Comparison of ENCODE assay signal across 9 cellular contexts in genomic region chr11:68127791-68128681, GRCh38. TPM values are rescaled to one million over a fixed set of nuclear protein-coding genes. Genes with fewer than 3 reads are reported as not detected.
DNase-seq lines count a peak whose midpoint lies in the region; ATAC-seq and TF ChIP-seq lines count a peak whose summit lies in the region.
"Had no signal": no experiment of that assay in that cellular context is flagged by ENCODE, and none has a peak within 500 bp of the region (broad histone marks: within the 10 kb centered on the region; RNA-seq: fewer than 3 reads in every experiment).

No MANE protein-coding gene starts in this region.

- H3K9me3 ChIP-seq in heart right ventricle: peaks cover 0 to 8% (median 0%) of the 10 kb centered on the region in 11 donors
- no peaks in the 10 kb centered on the region for H3K9me3 ChIP-seq in CD8-positive, alpha-beta memory T cell (ENCODE audit: low read length)

- no peak overlapping the region for H3K27ac Mint-ChIP-seq in osteocyte (ENCODE audit: unreplicated experiment)
- no peak overlapping the region for H3K27ac Mint-ChIP-seq in activated CD4-positive, alpha-beta memory T cell treated with anti-CD3 and anti-CD28 coated beads for 36 hours
- H3K27ac Mint-ChIP-seq in CD8-positive, alpha-beta memory T cell: no peak overlapping the region

- no peaks in the 10 kb centered on the region for H3K36me3 ChIP-seq in heart right ventricle
- no peaks in the 10 kb centered on the region for H3K36me3 ChIP-seq in CD8-positive, alpha-beta memory T cell (ENCODE audit: insufficient read depth, low read length)

- CTCF ChIA-PET in activated CD4-positive, alpha-beta memory T cell treated with anti-CD3 and anti-CD28 coated beads for 36 hours (lab: Charles Lee): no interaction called here
- CTCF ChIA-PET in CD8-positive, alpha-beta memory T cell (lab: Charles Lee): no interaction called here

- H3K27ac ChIP-seq in VCaP (peak overlapping the region; percentile 92), heart right ventricle (peak overlapping the region in 9 of 10 donors; percentile 32 to 75 (median 61))
- H3K27ac ChIP-seq in CD8-positive, alpha-beta memory T cell (ENCODE audit: low read depth, low read length): no peak overlapping the region

- H3K9me3 Mint-ChIP-seq in osteocyte (ENCODE audit: unreplicated experiment): no peaks in the 10 kb centered on the region
- H3K9me3 Mint-ChIP-seq in activated CD4-positive, alpha-beta memory T cell treated with anti-CD3 and anti-CD28 coated beads for 36 hours: peaks cover 11% of the 10 kb centered on the region
- H3K9me3 Mint-ChIP-seq in CD8-positive, alpha-beta memory T cell: peaks cover 0 to 8% (median 7%) of the 10 kb centered on the region in 5 donors

- ATAC-seq in heart right ventricle: peak; percentile 79 to 88 (median 84)

- peaks cover 0 to 23% (median 11%) of the 10 kb centered on the region in 9 donors for H3K4me1 ChIP-seq in heart right ventricle
- H3K4me1 ChIP-seq in CD8-positive, alpha-beta memory T cell (ENCODE audit: insufficient read depth, low read length): no peaks in the 10 kb centered on the region

- POLR2A ChIA-PET in activated CD4-positive, alpha-beta memory T cell treated with anti-CD3 and anti-CD28 coated beads for 36 hours (lab: Charles Lee): no interaction called here
- POLR2A ChIA-PET in CD8-positive, alpha-beta memory T cell (lab: Charles Lee): no interaction called here

- peak overlapping the region; percentile 68 for H3K4me3 Mint-ChIP-seq in osteocyte (ENCODE audit: unreplicated experiment)
- no peak overlapping the region for H3K4me3 Mint-ChIP-seq in activated CD4-positive, alpha-beta memory T cell treated with anti-CD3 and anti-CD28 coated beads for 36 hours
- H3K4me3 Mint-ChIP-seq in CD8-positive, alpha-beta memory T cell: no peak overlapping the region

- intact Hi-C loops in heart right ventricle (cut with DNase I): loop anchor here in 1 of 10 donors (10.0 kb wide), 1 partner anchor 93 kb away; the partner anchor contains the start of genes NDUFS8 and TCIRG1
- intact Hi-C loops in activated CD4-positive, alpha-beta memory T cell treated with anti-CD3 and anti-CD28 coated beads for 36 hours (cut with micrococcal nuclease): no loop called here

- no peaks in the 10 kb centered on the region for H3K36me3 Mint-ChIP-seq in osteocyte (ENCODE audit: unreplicated experiment)
- peaks cover 2% of the 10 kb centered on the region for H3K36me3 Mint-ChIP-seq in activated CD4-positive, alpha-beta memory T cell treated with anti-CD3 and anti-CD28 coated beads for 36 hours
- H3K36me3 Mint-ChIP-seq in CD8-positive, alpha-beta memory T cell: no peaks in the 10 kb centered on the region

- peaks cover 30% of the 10 kb centered on the region for H3K4me1 Mint-ChIP-seq in osteocyte (ENCODE audit: unreplicated experiment)
- no peaks in the 10 kb centered on the region for H3K4me1 Mint-ChIP-seq in activated CD4-positive, alpha-beta memory T cell treated with anti-CD3 and anti-CD28 coated beads for 36 hours (ENCODE audit: low read depth)
- H3K4me1 Mint-ChIP-seq in CD8-positive, alpha-beta memory T cell: no peaks in the 10 kb centered on the region

- 13 to 16% methylated on average over 32 to 48 of the region's 48 CpGs for whole genome bisulfite sequencing in heart right ventricle, 2 donors

- TF ChIP-seq CTCF in VCaP (conservative IDR thresholded peaks at IDR 0.05): no peak
- TF ChIP-seq CTCF in heart right ventricle (IDR thresholded peaks at IDR 0.05): no peak
- TF ChIP-seq CTCF in osteocyte (IDR thresholded peaks at IDR 0.05): no peak

- H3K4me3 ChIP-seq in heart right ventricle: peak overlapping the region; percentile 19 to 78 (median 58)
- H3K4me3 ChIP-seq in CD8-positive, alpha-beta memory T cell (ENCODE audit: low read length): no peak overlapping the region

- DNase-seq in AG20443 (ENCODE audit: low spot score) (peak; percentile 79), heart right ventricle (peak; percentile 50 to 70), osteocyte (ENCODE audit: extremely low spot score, unreplicated experiment) (peak; percentile 93), T-helper 2 cell (no peak), GDM1 (lab: John Stamatoyannopoulos, UW) (no peak)
- DNase-seq in activated CD4-positive, alpha-beta memory T cell treated with anti-CD3 and anti-CD28 coated beads for 36 hours: no peak
- DNase-seq in CD8-positive, alpha-beta memory T cell: no peak
- DNase-seq: NCI-H1417 treated with DMSO at 0.1 percent for 48 hours had no signal

- H3K27me3 ChIP-seq in heart right ventricle: peaks cover 0 to 9% (median 0%) of the 10 kb centered on the region in 7 donors
- H3K27me3 ChIP-seq in CD8-positive, alpha-beta memory T cell (ENCODE audit: insufficient read depth, low read length, poor library complexity, severe bottlenecking): peaks cover 10% of the 10 kb centered on the region

- H3K27me3 Mint-ChIP-seq in osteocyte (ENCODE audit: unreplicated experiment): no peaks in the 10 kb centered on the region
- H3K27me3 Mint-ChIP-seq in activated CD4-positive, alpha-beta memory T cell treated with anti-CD3 and anti-CD28 coated beads for 36 hours: peaks cover 15% of the 10 kb centered on the region
- peaks cover 18 to 20% of the 10 kb centered on the region in 2 donors for H3K27me3 Mint-ChIP-seq in CD8-positive, alpha-beta memory T cell

RNA-seq across cellular contexts. Expression of gene CHKA, which starts 6.8 kb away (rescaled TPM):
- total RNA-seq in heart right ventricle (10 to 100 TPM in 3 of 10 donors, 1 to 10 TPM in 7; 7.0 to 11.8 (median 9.2) TPM), osteocyte (38.0 and 39.3 TPM in 2 replicates)
- polyA plus RNA-seq in heart right ventricle: 10 to 100 TPM; 14.7 to 66.1 TPM
- total RNA-seq in activated CD4-positive, alpha-beta memory T cell treated with anti-CD3 and anti-CD28 coated beads for 36 hours: 1 to 10 TPM; 6.1 to 6.6 TPM
- total RNA-seq in CD8-positive, alpha-beta memory T cell: 10 to 100 TPM; 11.6 to 14.0 TPM
- 3.1 TPM for polyA plus RNA-seq in CD8-positive, alpha-beta memory T cell

Comparison
In these comparisons a context has a peak if more than half of its experiments do, and no peak if none do; other contexts are left out.
1. DNase-seq: peak in AG20443 (single experiment), heart right ventricle (2 of 2) and osteocyte (single experiment); none in activated CD4-positive, alpha-beta memory T cell treated with anti-CD3 and anti-CD28 coated beads for 36 hours (single experiment), CD8-positive, alpha-beta memory T cell (0 of 5), T-helper 2 cell (0 of 5) and GDM1 (single experiment).